In genomic region chr1:204564835-204565234, GRCh38 we compare ENCODE assay signal across 8 cellular contexts. TPM values are rescaled to one million over a fixed set of nuclear protein-coding genes. Genes with fewer than 3 reads are reported as not detected.
DNase-seq lines count a peak whose midpoint lies in the region; ATAC-seq, FAIRE-seq and TF ChIP-seq lines count a peak whose summit lies in the region.

No MANE protein-coding gene starts in this region.

- H3K9me3 ChIP-seq in uterus (no peaks in the 10 kb centered on the region), smooth muscle cell (replicated peaks; ENCODE audit: low read depth) (no peaks in the 10 kb centered on the region)

- no peaks in the 10 kb centered on the region for H3F3A ChIP-seq in smooth muscle cell (ENCODE audit: low read depth)

- H3K4me3 ChIP-seq in uterus (no peak overlapping the region), smooth muscle cell (no peak overlapping the region)

- H4K20me1 ChIP-seq in smooth muscle cell (ENCODE audit: low read depth): no peaks in the 10 kb centered on the region

- H3K36me3 Mint-ChIP-seq in central memory CD8-positive, alpha-beta T cell (ENCODE audit: insufficient read depth): peaks cover 20% of the 10 kb centered on the region
- peaks cover 5% of the 10 kb centered on the region for H3K36me3 Mint-ChIP-seq in chondrocyte (ENCODE audit: low read depth)

- H3K9ac ChIP-seq in smooth muscle cell (ENCODE audit: low read depth): no peak overlapping the region

- DNase-seq in GM12891 (ENCODE audit: insufficient read length, low spot score): peak; percentile 55
- DNase-seq in central memory CD8-positive, alpha-beta T cell (ENCODE audit: low spot score in 2 of 2): peak in 1 of 2 donors; percentile 17
- DNase-seq in uterus: no peak
- DNase-seq in chondrocyte (ENCODE audit: low spot score): no peak
- no peak for DNase-seq in medulla oblongata (ENCODE audit: extremely low spot score)
- DNase-seq in smooth muscle cell (lab: John Stamatoyannopoulos, UW; ENCODE audit: unreplicated experiment): no peak

- peak; percentile 80 for ATAC-seq in GM19468 (IDR thresholded peaks at IDR 0.05; ENCODE audit: extremely low read depth, unreplicated experiment)
- ATAC-seq in HG03196 (IDR thresholded peaks at IDR 0.05; ENCODE audit: unreplicated experiment): peak; percentile 72
- ATAC-seq in central memory CD8-positive, alpha-beta T cell (replicated peaks; ENCODE audit: extremely low read depth, poor library complexity, severe bottlenecking): peak; percentile 55

- no peak overlapping the region for H3K4me2 ChIP-seq in smooth muscle cell

- TF ChIP-seq CTCF in uterus (IDR thresholded peaks at IDR 0.05): no peak
- TF ChIP-seq CTCF in chondrocyte (IDR thresholded peaks at IDR 0.05): no peak
- TF ChIP-seq CTCF in smooth muscle cell (IDR thresholded peaks at IDR 0.05; ENCODE audit: borderline replicate concordance, insufficient read depth, poor library complexity, severe bottlenecking): no peak

- peak; percentile 92 for FAIRE-seq in GM12891 (lab: Jason Lieb, UNC)

- H3K27me3 ChIP-seq in uterus (no peaks in the 10 kb centered on the region), smooth muscle cell (ENCODE audit: low read depth) (no peaks in the 10 kb centered on the region)

- peaks cover 50% of the 10 kb centered on the region for H3K4me1 Mint-ChIP-seq in central memory CD8-positive, alpha-beta T cell
- H3K4me1 Mint-ChIP-seq in chondrocyte (ENCODE audit: low read depth): peaks cover 10% of the 10 kb centered on the region

- H3K79me2 ChIP-seq in smooth muscle cell (ENCODE audit: low read depth): no peaks in the 10 kb centered on the region

- H2AFZ ChIP-seq in smooth muscle cell (ENCODE audit: low read depth): no peak overlapping the region

- no peaks in the 10 kb centered on the region for H3K9me3 Mint-ChIP-seq in central memory CD8-positive, alpha-beta T cell
- no peaks in the 10 kb centered on the region for H3K9me3 Mint-ChIP-seq in chondrocyte (ENCODE audit: low read depth)

- H3K27ac ChIP-seq in uterus (no peak overlapping the region), smooth muscle cell (ENCODE audit: low read depth) (no peak overlapping the region)

- H3K36me3 ChIP-seq in uterus (no peaks in the 10 kb centered on the region), smooth muscle cell (ENCODE audit: low read depth) (no peaks in the 10 kb centered on the region)

- H3K27ac Mint-ChIP-seq in central memory CD8-positive, alpha-beta T cell (ENCODE audit: low read depth): peak overlapping the region; percentile 70
- H3K27ac Mint-ChIP-seq in chondrocyte (ENCODE audit: unreplicated experiment): no peak overlapping the region

- 66% methylated on average over 4 of the region's 4 CpGs for WGBS in smooth muscle cell (ENCODE audit: low lambda C conversion rate)

- H3K4me1 ChIP-seq in uterus (no peaks in the 10 kb centered on the region), smooth muscle cell (ENCODE audit: low read depth) (peaks cover 18% of the 10 kb centered on the region)

- H3K27me3 Mint-ChIP-seq in central memory CD8-positive, alpha-beta T cell: no peaks in the 10 kb centered on the region
- no peaks in the 10 kb centered on the region for H3K27me3 Mint-ChIP-seq in chondrocyte (ENCODE audit: low read depth)

- no peak for TF ChIP-seq POLR2A in GM12891 (IDR thresholded peaks at IDR 0.05; ENCODE audit: low read depth, low read length)
- TF ChIP-seq POLR2A in uterus (IDR thresholded peaks at IDR 0.05): no peak

- intact Hi-C loops in uterus (cut with DNase I; ENCODE audit: low total_unique reads): loop anchor here (10.0 kb wide), 1 partner anchor 200 kb away; no protein-coding TSS in a partner anchor

- peak overlapping the region; percentile 7 for H3K4me3 Mint-ChIP-seq in central memory CD8-positive, alpha-beta T cell
- no peak overlapping the region for H3K4me3 Mint-ChIP-seq in chondrocyte (ENCODE audit: unreplicated experiment)

TF ChIP-seq in GM12891, 5 proteins besides CTCF, POLR2A, EP300 and RAD21:
- 0 out of 2 replicates have a peak, but pooled peaks have one; percentile 48 for TF ChIP-seq SPI1 (IDR thresholded peaks at IDR 0.05; ENCODE audit: low read depth, low read length)
- peak; percentile 98 for TF ChIP-seq POU2F2 (IDR thresholded peaks at IDR 0.05; ENCODE audit: low read depth, low read length)
- no peak for TF ChIP-seq PAX5 (IDR thresholded peaks at IDR 0.05; ENCODE audit: insufficient read depth, low read length, severe bottlenecking)
- TF ChIP-seq TAF1 (IDR thresholded peaks at IDR 0.05; ENCODE audit: low read depth, low read length): no peak
- TF ChIP-seq POLR2AphosphoS5 (IDR thresholded peaks at IDR 0.05; ENCODE audit: low read depth, low read length): no peak

RNA-seq across cellular contexts. Expression of gene MDM4, which starts 48.6 kb away (rescaled TPM):
- 7.0 TPM for polyA plus RNA-seq in GM12891 (2012; ENCODE audit: low read depth, missing spikeins)
- 100 to 1,000 TPM in 3 of 4 donors, 10 to 100 TPM in 1; 31.0 to 141 (median 134) TPM for total RNA-seq in uterus
- total RNA-seq in chondrocyte: 35.3 to 51.1 TPM (median 39.1 TPM) in 3 replicates
- total RNA-seq in smooth muscle cell: 21.3 and 31.7 TPM in 2 replicates
- 6.1 and 10.8 TPM in 2 replicates for polyA plus RNA-seq in smooth muscle cell
